In genomic region chr5:115511632-115512031, GRCh38 we compare ENCODE assay signal across 8 cellular contexts.
"Had no signal": no experiment of that assay in that cellular context is flagged by ENCODE, and none has a peak within 500 bp of the region (broad histone marks: within the 10 kb centered on the region; RNA-seq: fewer than 3 reads in every experiment).

No MANE protein-coding gene starts in this region.

- H3K27ac ChIP-seq: GM23248 had no signal

- H3K27ac Mint-ChIP-seq: GM23338, H9, HFFc6 had no signal

- H3K4me3 Mint-ChIP-seq: GM23338, H9, HFFc6 had no signal

- H3K4me3 ChIP-seq: GM23248, GM23338, HAP-1 had no signal

- H3K9me3 ChIP-seq: HAP-1 had no signal

- DNase-seq: GM23248, GOT3, H7, H9, HCEC 1CT, HFFc6 had no signal

- H3K36me3 ChIP-seq: HAP-1 had no signal

- H3K9me3 Mint-ChIP-seq: GM23338, H9, HFFc6 had no signal

- H3K4me1 Mint-ChIP-seq: GM23338, H9 had no signal
